ENCODE assay signal across 8 cellular contexts in the genomic region with DNA sequence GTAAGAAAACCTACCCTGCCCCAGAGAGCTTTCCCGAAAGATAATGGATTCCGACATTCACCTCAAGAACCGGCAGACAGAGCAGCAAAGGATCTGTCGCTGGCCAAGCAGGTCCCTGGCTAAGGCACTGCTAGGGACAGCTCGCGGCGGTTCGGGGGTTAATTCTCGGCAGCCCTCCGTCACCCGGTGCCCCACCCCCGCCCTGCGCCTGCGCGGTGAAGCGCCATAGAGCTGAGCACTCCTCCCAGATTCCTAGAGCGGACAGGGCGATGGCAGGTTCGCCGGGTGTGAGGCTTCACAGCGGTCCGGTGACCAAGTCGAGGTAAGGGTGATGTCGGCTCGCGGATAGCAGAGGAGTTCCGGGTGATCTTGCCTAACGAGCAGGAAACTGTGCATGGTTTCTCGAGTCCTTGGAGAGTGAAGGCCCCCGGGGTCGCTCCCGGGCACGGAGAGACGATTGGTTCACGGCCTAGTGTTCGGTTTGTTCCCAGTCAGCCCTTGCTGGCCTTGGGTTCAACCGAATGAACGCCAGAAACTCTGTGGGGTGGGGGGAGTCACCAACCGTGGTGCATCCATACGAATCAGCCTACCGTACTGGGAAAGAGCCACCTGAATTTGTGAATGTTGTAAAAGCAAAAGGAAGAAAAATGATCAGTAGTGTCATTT. TPM values are rescaled to one million over a fixed set of nuclear protein-coding genes. Genes with fewer than 3 reads are reported as not detected.
DNase-seq lines count a peak whose midpoint lies in the region; ATAC-seq and TF ChIP-seq lines count a peak whose summit lies in the region.

A gene (minus strand): TSS at position 160 of the 666 bp plus-strand sequence. CDS start 25,877 bp downstream, outside the sequence.

- intact Hi-C loops in T-helper 1 cell treated with Interleukin-12 subunit alpha and Interleukin-12 subunit beta and Interleukin-4 antibody, amounts not matched to agents 30 ng/mL and 1 ng/mL, for 36 hours (cut with micrococcal nuclease): loop anchor here (1.0 to 2.0 kb wide), 15 partner anchors 23 to 839 kb away; a partner anchor contains a TSS
- intact Hi-C loops in left ventricle myocardium inferior (cut with micrococcal nuclease) (no loop called here), prostate gland (cut with DNase I) (no loop called here)

- H3K4me1 ChIP-seq in left ventricle myocardium inferior (peaks cover 54% of the 10 kb centered on the region), prostate gland (replicated peaks) (no peaks in the 10 kb centered on the region), urinary bladder (ENCODE audit: insufficient read depth) (peaks cover 2% of the 10 kb centered on the region)

- in situ Hi-C loops in GM13976 (cut with MboI; ENCODE audit: low sequenced_read_pairs, unreplicated experiment): no loop called here

- H3K9me3 ChIP-seq in left ventricle myocardium inferior (replicated peaks): peaks cover 7% of the 10 kb centered on the region
- H3K9me3 ChIP-seq in prostate gland: no peaks in the 10 kb centered on the region

- ATAC-seq in HG02870 (IDR thresholded peaks at IDR 0.05; ENCODE audit: unreplicated experiment): peak; percentile 93

- H3K36me3 ChIP-seq in left ventricle myocardium inferior (peaks cover 18% of the 10 kb centered on the region), prostate gland (no peaks in the 10 kb centered on the region), urinary bladder (ENCODE audit: insufficient read depth) (no peaks in the 10 kb centered on the region)

- peak within 1 kb of the TSS; percentile 87 for H3K27ac ChIP-seq in left ventricle myocardium inferior (replicated peaks)
- H3K27ac ChIP-seq in prostate gland: peak within 1 kb of the TSS; percentile 80 to 87
- peak within 1 kb of the TSS; percentile 60 for H3K27ac ChIP-seq in urinary bladder (ENCODE audit: low read depth)

- under 1% methylated on average over 29 of the region's 41 CpGs for WGBS in prostate gland
- WGBS in urinary bladder: under 1% methylated on average over 41 of the region's 41 CpGs

- no peak for TF ChIP-seq CTCF in GM13976 (IDR thresholded peaks at IDR 0.05; ENCODE audit: borderline replicate concordance, control extremely low read depth, extremely low read depth, insufficient read depth, missing control alignments)
- TF ChIP-seq CTCF in left ventricle myocardium inferior (IDR thresholded peaks at IDR 0.05; ENCODE audit: borderline replicate concordance): no peak
- no peak for TF ChIP-seq CTCF in prostate gland (IDR thresholded peaks at IDR 0.05)

- H3K4me3 ChIP-seq in left ventricle myocardium inferior: peak within 1 kb of the TSS; percentile 84
- H3K4me3 ChIP-seq in prostate gland: peak within 1 kb of the TSS; percentile 53 to 66
- H3K4me3 ChIP-seq in urinary bladder (ENCODE audit: low read depth, low read length): peak within 1 kb of the TSS; percentile 59

- peak; percentile 65 for TF ChIP-seq POLR2A in prostate gland (IDR thresholded peaks at IDR 0.05)

- DNase-seq in GM13976 (ENCODE audit: low spot score) (peak; percentile 92), NCI-H146 treated with DMSO at 0.1 percent for 48 hours (lab: John Stamatoyannopoulos, UW; ENCODE audit: unreplicated experiment) (peak; percentile 94), amniotic stem cell (lab: John Stamatoyannopoulos, UW) (peak; percentile 89), left ventricle myocardium inferior (peak; percentile 96), prostate gland (ENCODE audit: low spot score) (peak; percentile 91)

- H3K27me3 ChIP-seq in left ventricle myocardium inferior (ENCODE audit: low read depth) (no peaks in the 10 kb centered on the region), prostate gland (replicated peaks; ENCODE audit: insufficient read depth) (no peaks in the 10 kb centered on the region)

RNA-seq across cellular contexts. Expression of the gene that starts here (rescaled TPM):
- 15.6 and 19.5 TPM in 2 replicates for total RNA-seq in T-helper 1 cell treated with Interleukin-12 subunit alpha and Interleukin-12 subunit beta and Interleukin-4 antibody, amounts not matched to agents 30 ng/mL and 1 ng/mL, for 36 hours
- total RNA-seq in left ventricle myocardium inferior (13.3 TPM), prostate gland (10 to 100 TPM; 18.3 to 21.3 TPM), urinary bladder (23.2 TPM)
- 9.1 TPM for polyA plus RNA-seq in urinary bladder

Comparison
In these comparisons a context has a peak if more than half of its experiments do, and no peak if none do; other contexts are left out.
1. Peak in every context shown above with its lines: DNase-seq, ATAC-seq, H3K4me3 ChIP-seq and H3K27ac ChIP-seq.